1 cellular context compared by ENCODE assay signal in genomic region chr3:159881208-159881607, GRCh38.
TF ChIP-seq lines count a peak whose summit lies in the region.

No MANE protein-coding gene starts in this region.

TF ChIP-seq in HepG2, 621 proteins besides CTCF, POLR2A, EP300 and RAD21:
- peak; percentile 86 for TF ChIP-seq CEBPB (IDR thresholded peaks at IDR 0.05; ENCODE audit: borderline replicate concordance, low read depth, low read length)
- TF ChIP-seq, protein P1, sequence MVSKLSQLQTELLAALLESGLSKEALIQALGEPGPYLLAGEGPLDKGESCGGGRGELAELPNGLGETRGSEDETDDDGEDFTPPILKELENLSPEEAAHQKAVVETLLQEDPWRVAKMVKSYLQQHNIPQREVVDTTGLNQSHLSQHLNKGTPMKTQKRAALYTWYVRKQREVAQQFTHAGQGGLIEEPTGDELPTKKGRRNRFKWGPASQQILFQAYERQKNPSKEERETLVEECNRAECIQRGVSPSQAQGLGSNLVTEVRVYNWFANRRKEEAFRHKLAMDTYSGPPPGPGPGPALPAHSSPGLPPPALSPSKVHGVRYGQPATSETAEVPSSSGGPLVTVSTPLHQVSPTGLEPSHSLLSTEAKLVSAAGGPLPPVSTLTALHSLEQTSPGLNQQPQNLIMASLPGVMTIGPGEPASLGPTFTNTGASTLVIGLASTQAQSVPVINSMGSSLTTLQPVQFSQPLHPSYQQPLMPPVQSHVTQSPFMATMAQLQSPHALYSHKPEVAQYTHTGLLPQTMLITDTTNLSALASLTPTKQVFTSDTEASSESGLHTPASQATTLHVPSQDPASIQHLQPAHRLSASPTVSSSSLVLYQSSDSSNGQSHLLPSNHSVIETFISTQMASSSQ (IDR thresholded peaks at IDR 0.05; ENCODE audit: low read depth): no peak
- TF ChIP-seq, protein P1 (CRISPR knock-in tag; IDR thresholded peaks at IDR 0.05; ENCODE audit: borderline replicate concordance): no peak
- peak; percentile 47; the same call in 1 of the 2 replicates for TF ChIP-seq CEBPG (CRISPR knock-in tag; IDR thresholded peaks at IDR 0.05)
